17 cellular contexts compared by ENCODE assay signal in the genomic region with DNA sequence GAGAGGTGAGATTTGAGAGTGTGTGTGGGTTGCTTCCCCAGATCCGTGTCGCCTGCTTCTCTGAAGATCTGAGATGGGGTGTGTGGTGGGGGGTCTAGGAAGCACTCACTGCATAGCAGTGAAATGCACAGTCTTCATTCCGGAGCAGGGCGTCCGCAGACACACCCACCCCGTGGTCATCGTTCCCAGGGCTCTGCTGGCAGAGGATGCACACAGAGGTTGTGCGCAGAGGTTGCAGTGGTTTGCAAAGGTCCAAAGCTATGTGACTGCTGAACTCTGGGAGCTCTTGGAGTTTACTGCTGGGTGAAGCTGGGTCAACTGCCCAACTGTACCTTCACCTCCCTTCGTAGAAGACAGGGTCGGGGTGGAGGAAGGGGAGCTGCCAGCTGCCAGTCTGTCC.
DNase-seq lines count a peak whose midpoint lies in the region; ATAC-seq, FAIRE-seq and TF ChIP-seq lines count a peak whose summit lies in the region.
"Had no signal": no experiment of that assay in that cellular context is flagged by ENCODE, and none has a peak within 500 bp of the region (broad histone marks: within the 10 kb centered on the region; RNA-seq: fewer than 3 reads in every experiment).

No MANE protein-coding gene starts in this region.

- H3K9me3 Mint-ChIP-seq in nephron progenitor cell = peaks cover 8% of the 10 kb centered on the region
- H3K9me3 Mint-ChIP-seq: GM23338, H9, IgD-negative memory B cell had no signal

- intact Hi-C loops in left cardiac atrium (cut with DNase I) = no loop called here
- intact Hi-C loops in right cardiac atrium (cut with DNase I) = no loop called here
- intact Hi-C loops in kidney (cut with DNase I) = no loop called here
- intact Hi-C loops in sciatic nerve (cut with DNase I) = no loop called here

- H3K9me3 ChIP-seq in right cardiac atrium (ENCODE audit: control insufficient read depth, low read length) = no peaks in the 10 kb centered on the region
- H3K9me3 ChIP-seq in kidney (ENCODE audit: control insufficient read depth in 1 of 2, low read length in 2 of 2) = no peaks in the 10 kb centered on the region

- H3K36me3 Mint-ChIP-seq in nephron progenitor cell (ENCODE audit: low read depth) = peaks cover 6% of the 10 kb centered on the region

- TF ChIP-seq CTCF in kidney (IDR thresholded peaks at IDR 0.05; ENCODE audit: borderline replicate concordance, extremely low read depth, insufficient read depth) (no peak), nephron progenitor cell (IDR thresholded peaks at IDR 0.05) (no peak)

- FAIRE-seq in kidney (lab: Jason Lieb, UNC) (no peak), H54 (lab: Jason Lieb, UNC) (no peak)
- FAIRE-seq: GM12892 had no signal

- WGBS in right cardiac atrium = 89% methylated on average over 10 of the region's 10 CpGs

- no peaks in the 10 kb centered on the region for H3K27me3 ChIP-seq in right cardiac atrium (ENCODE audit: control insufficient read depth, insufficient read depth)

- no peak overlapping the region for H3K27ac Mint-ChIP-seq in nephron progenitor cell
- H3K27ac Mint-ChIP-seq: GM23338, H9, IgD-negative memory B cell had no signal

- H3K4me3 ChIP-seq in right cardiac atrium (ENCODE audit: low read length) = no peak overlapping the region
- H3K4me3 ChIP-seq in kidney (ENCODE audit: low read length in 2 of 2) = no peak overlapping the region
- H3K4me3 ChIP-seq: GM23338 had no signal

- H3K36me3 ChIP-seq in kidney (ENCODE audit: control insufficient read depth in 1 of 2, insufficient read depth in 2 of 2, low read length in 2 of 2) = peaks cover 0 to 3% of the 10 kb centered on the region in 2 donors

- TF ChIP-seq POLR2A in H54 (IDR thresholded peaks at IDR 0.05; ENCODE audit: low read depth, low read length) = no peak

- H3K27ac ChIP-seq in right cardiac atrium (ENCODE audit: low read length) = no peak overlapping the region
- H3K27ac ChIP-seq in kidney (ENCODE audit: low read depth in 2 of 2, low read length in 2 of 2) = no peak overlapping the region
- H3K27ac ChIP-seq: C4-2B had no signal

- H3K4me1 ChIP-seq in right cardiac atrium (ENCODE audit: control insufficient read depth, insufficient read depth, low read length) = no peaks in the 10 kb centered on the region
- H3K4me1 ChIP-seq in kidney (ENCODE audit: control insufficient read depth in 1 of 2, insufficient read depth in 1 of 2, low read depth in 1 of 2, low read length in 2 of 2) = peaks cover 6 to 16% of the 10 kb centered on the region in 2 donors

- H3K27me3 Mint-ChIP-seq in nephron progenitor cell (ENCODE audit: low read depth, poor library complexity) = peaks cover 16% of the 10 kb centered on the region
- H3K27me3 Mint-ChIP-seq: CD4-positive, alpha-beta memory T cell; IgD-negative memory B cell had no signal

- peaks cover 59% of the 10 kb centered on the region for H3K4me1 Mint-ChIP-seq in nephron progenitor cell
- H3K4me1 Mint-ChIP-seq: GM23338, H9 had no signal

- H3K4me3 Mint-ChIP-seq in nephron progenitor cell = no peak overlapping the region
- H3K4me3 Mint-ChIP-seq: CD4-positive, alpha-beta memory T cell; GM23338; H9 had no signal

- no peak overlapping the region for H3K9ac ChIP-seq in kidney (ENCODE audit: low read length in 2 of 2)

- no peak for ATAC-seq in left cardiac atrium
- no peak for ATAC-seq in right cardiac atrium
- ATAC-seq in sciatic nerve = no peak
- ATAC-seq: GM23338 had no signal

- DNase-seq in left cardiac atrium (peak; percentile 3), right cardiac atrium (no peak), kidney (peak; percentile 26), sciatic nerve (ENCODE audit: low spot score) (peak; percentile 25), nephron progenitor cell (no peak), KG1 (lab: John Stamatoyannopoulos, UW) (no peak), H54 (ENCODE audit: insufficient read length, low spot score) (no peak)
- DNase-seq: 8988T; AML-193; CD4-positive, alpha-beta memory T cell; DND-41; GDM1; H9 had no signal

Comparison
In these comparisons a context has a peak if more than half of its experiments do, and no peak if none do; other contexts are left out.
1. DNase-seq: peak in left cardiac atrium (single experiment), kidney (single experiment) and sciatic nerve (single experiment); none in right cardiac atrium (0 of 3), nephron progenitor cell (single experiment), KG1 (single experiment) and H54 (single experiment).